ENCODE assay signal across 1 cellular context in genomic region chrX:11591712-11592351, GRCh38.
TF ChIP-seq lines count a peak whose summit lies in the region.

No MANE protein-coding gene starts in this region.

TF ChIP-seq in K562, 482 proteins besides CTCF, POLR2A, EP300 and RAD21 (continued from another document):
- no peak for TF ChIP-seq TSC22D4 (tag; IDR thresholded peaks at IDR 0.05)
- no peak for TF ChIP-seq ERF (CRISPR knock-in tag; IDR thresholded peaks at IDR 0.05)
TF ChIP-seq in K562: peak in this region for 5.
